Comparison of ENCODE assay signal across 19 cellular contexts in genomic region chr6:160297310-160297709, GRCh38. TPM values are rescaled to one million over a fixed set of nuclear protein-coding genes. Genes with fewer than 3 reads are reported as not detected.
DNase-seq lines count a peak whose midpoint lies in the region; ATAC-seq and TF ChIP-seq lines count a peak whose summit lies in the region.
"Had no signal": no experiment of that assay in that cellular context is flagged by ENCODE, and none has a peak within 500 bp of the region (broad histone marks: within the 10 kb centered on the region; RNA-seq: fewer than 3 reads in every experiment).

No MANE protein-coding gene starts in this region.

- no peak overlapping the region for H3K4me2 ChIP-seq in MM.1S (ENCODE audit: low read depth, low read length)

- H3K9me3 ChIP-seq in RWPE2 (ENCODE audit: severe bottlenecking) (no peaks in the 10 kb centered on the region), MM.1S (replicated peaks; ENCODE audit: insufficient read depth, low read length) (no peaks in the 10 kb centered on the region)
- H3K9me3 ChIP-seq: BE2C, tibial nerve had no signal

- no peak overlapping the region for H3K4me3 Mint-ChIP-seq in progenitor cell of endocrine pancreas (ENCODE audit: low read depth)
- H3K4me3 Mint-ChIP-seq in activated naive CD4-positive, alpha-beta T cell treated with anti-CD3 and anti-CD28 coated beads, Interleukin-2, amount 10 ng/mL, durations not matched to agents 7 days and 5 days, result no peak overlapping the region
- H3K4me3 Mint-ChIP-seq: immature natural killer cell had no signal

- no peak for ATAC-seq in RWPE2 (ENCODE audit: low read depth)

- no peak overlapping the region for H3K4me3 ChIP-seq in H7 (ENCODE audit: insufficient read depth, low read depth, low read length)
- H3K4me3 ChIP-seq in RWPE2 (ENCODE audit: severe bottlenecking), result no peak overlapping the region
- H3K4me3 ChIP-seq in MM.1S (ENCODE audit: low read length), result no peak overlapping the region
- H3K4me3 ChIP-seq: SK-N-MC, tibial nerve had no signal

- TF ChIP-seq CTCF in RWPE2 (IDR thresholded peaks at IDR 0.05; ENCODE audit: poor library complexity, severe bottlenecking), result peak; percentile 8
- TF ChIP-seq CTCF in progenitor cell of endocrine pancreas (IDR thresholded peaks at IDR 0.05; ENCODE audit: unreplicated experiment), result peak; percentile 48
- no peak for TF ChIP-seq CTCF in MM.1S (IDR thresholded peaks at IDR 0.05; ENCODE audit: low read length)

- H3F3A ChIP-seq in MM.1S (ENCODE audit: insufficient read depth, low read length), result no peaks in the 10 kb centered on the region

- no peaks in the 10 kb centered on the region for H3K36me3 Mint-ChIP-seq in progenitor cell of endocrine pancreas (ENCODE audit: insufficient read depth)
- no peaks in the 10 kb centered on the region for H3K36me3 Mint-ChIP-seq in activated naive CD4-positive, alpha-beta T cell treated with anti-CD3 and anti-CD28 coated beads, Interleukin-2, amount 10 ng/mL, durations not matched to agents 7 days and 5 days
- H3K36me3 Mint-ChIP-seq: immature natural killer cell had no signal

- H3K79me2 ChIP-seq in MM.1S (ENCODE audit: low read length), result no peaks in the 10 kb centered on the region

- H3K9me3 Mint-ChIP-seq in progenitor cell of endocrine pancreas (ENCODE audit: low read depth), result peaks cover 3% of the 10 kb centered on the region
- H3K9me3 Mint-ChIP-seq in activated naive CD4-positive, alpha-beta T cell treated with anti-CD3 and anti-CD28 coated beads, Interleukin-2, amount 10 ng/mL, durations not matched to agents 7 days and 5 days, result no peaks in the 10 kb centered on the region
- H3K9me3 Mint-ChIP-seq: immature natural killer cell had no signal

- no peak overlapping the region for H3K9ac ChIP-seq in MM.1S (ENCODE audit: low read length)

- H2AFZ ChIP-seq in MM.1S (ENCODE audit: low read length), result no peak overlapping the region

- H3K36me3 ChIP-seq in H7 (replicated peaks; ENCODE audit: control insufficient read depth, insufficient read depth, low read length) (no peaks in the 10 kb centered on the region), RWPE2 (ENCODE audit: low read depth) (no peaks in the 10 kb centered on the region), MM.1S (replicated peaks; ENCODE audit: insufficient read depth, low read length) (no peaks in the 10 kb centered on the region)
- H3K36me3 ChIP-seq: BE2C, tibial nerve had no signal

- no peaks in the 10 kb centered on the region; the same call in 1 of the 2 replicates for H3K27me3 ChIP-seq in H7 (ENCODE audit: control insufficient read depth, insufficient read depth, low read length)
- H3K27me3 ChIP-seq in RWPE2 (ENCODE audit: insufficient read depth, poor library complexity, severe bottlenecking), result no peaks in the 10 kb centered on the region
- no peaks in the 10 kb centered on the region for H3K27me3 ChIP-seq in MM.1S (replicated peaks; ENCODE audit: insufficient read depth, low read length)
- H3K27me3 ChIP-seq: BE2C, tibial nerve had no signal

- H3K27ac ChIP-seq in RWPE2 (ENCODE audit: poor library complexity, severe bottlenecking) (no peak overlapping the region), MM.1S (ENCODE audit: low read length) (no peak overlapping the region)
- H3K27ac ChIP-seq: SK-N-MC, tibial nerve had no signal

- H3K27me3 Mint-ChIP-seq in progenitor cell of endocrine pancreas, result no peaks in the 10 kb centered on the region
- H3K27me3 Mint-ChIP-seq in activated naive CD4-positive, alpha-beta T cell treated with anti-CD3 and anti-CD28 coated beads, Interleukin-2, amount 10 ng/mL, durations not matched to agents 7 days and 5 days, result no peaks in the 10 kb centered on the region

- H4K20me1 ChIP-seq in MM.1S (ENCODE audit: insufficient read depth, low read length), result no peaks in the 10 kb centered on the region

- H3K27ac Mint-ChIP-seq in progenitor cell of endocrine pancreas, result no peak overlapping the region
- H3K27ac Mint-ChIP-seq in activated naive CD4-positive, alpha-beta T cell treated with anti-CD3 and anti-CD28 coated beads, Interleukin-2, amount 10 ng/mL, durations not matched to agents 7 days and 5 days, result no peak overlapping the region
- H3K27ac Mint-ChIP-seq: immature natural killer cell had no signal

- H3K4me1 ChIP-seq in RWPE2 (ENCODE audit: insufficient read depth, poor library complexity, severe bottlenecking) (peaks cover 8% of the 10 kb centered on the region), MM.1S (ENCODE audit: low read length) (no peaks in the 10 kb centered on the region)
- H3K4me1 ChIP-seq: BE2C had no signal

- H3K4me1 Mint-ChIP-seq in progenitor cell of endocrine pancreas (ENCODE audit: low read depth), result peaks cover 18% of the 10 kb centered on the region
- H3K4me1 Mint-ChIP-seq in activated naive CD4-positive, alpha-beta T cell treated with anti-CD3 and anti-CD28 coated beads, Interleukin-2, amount 10 ng/mL, durations not matched to agents 7 days and 5 days, result no peaks in the 10 kb centered on the region

- DNase-seq in H7 (peak; percentile 78), RWPE2 (ENCODE audit: low spot score) (no peak), iPS DF 4.7 (ENCODE audit: extremely low read depth, low spot score) (peak; percentile 16), progenitor cell of endocrine pancreas (ENCODE audit: low spot score, unreplicated experiment) (no peak), MM.1S (no peak), NCI-H1092 treated with DMSO at 0.1 percent for 48 hours (lab: John Stamatoyannopoulos, UW) (no peak), NCI-H524 treated with DMSO at 0.1 percent for 48 hours (lab: John Stamatoyannopoulos, UW) (no peak)
- no peak for DNase-seq in activated naive CD4-positive, alpha-beta T cell treated with anti-CD3 and anti-CD28 coated beads, Interleukin-2, amount 10 ng/mL, durations not matched to agents 7 days and 5 days
- DNase-seq: activated gamma-delta T cell; BE2C; DMS 273 treated with DMSO at 0.1 percent for 48 hours; HCEC 1CT; immature natural killer cell; NCI-H2029; NCI-H510A treated with DMSO at 0.1 percent for 48 hours; OCI-M1; stimulated activated naive CD4-positive, alpha-beta T cell had no signal

- no peaks in the 10 kb centered on the region for H3K9me2 ChIP-seq in MM.1S (replicated peaks; ENCODE audit: insufficient read depth, low read length)

- CTCF ChIA-PET in activated naive CD4-positive, alpha-beta T cell treated with anti-CD3 and anti-CD28 coated beads, Interleukin-2, amount 10 ng/mL, durations not matched to agents 7 days and 5 days (lab: Charles Lee), result no interaction called here

RNA-seq across cellular contexts. Expression of gene SLC22A2, which starts 38.7 kb away (rescaled TPM):
- total RNA-seq in H7 (2014; rRNA removed; shearing (Covaris generic)), result 0.42 and 1.1 TPM in 2 replicates
- not detected in 2 replicates for total RNA-seq in progenitor cell of endocrine pancreas
- total RNA-seq: tibial nerve had no signal

RNA-seq across cellular contexts. Expression of gene SLC22A3, which starts 50.9 kb away (rescaled TPM):
- 17.3 and 23.9 TPM in 2 replicates for total RNA-seq in H7 (2014; rRNA removed; shearing (Covaris generic))
- 1.7 and 2.3 TPM in 2 replicates for total RNA-seq in progenitor cell of endocrine pancreas

Comparison
In these comparisons a context has a peak if more than half of its experiments do, and no peak if none do; other contexts are left out.
1. DNase-seq: peak in H7 (single experiment) and iPS DF 4.7 (single experiment); none in RWPE2 (single experiment), progenitor cell of endocrine pancreas (single experiment), MM.1S (single experiment), NCI-H1092 treated with DMSO at 0.1 percent for 48 hours (single experiment), activated naive CD4-positive, alpha-beta T cell treated with anti-CD3 and anti-CD28 coated beads, Interleukin-2, amount 10 ng/mL, durations not matched to agents 7 days and 5 days (single experiment) and NCI-H524 treated with DMSO at 0.1 percent for 48 hours (single experiment).